ENCODE assay signal across 17 cellular contexts in genomic region chr1:213242883-213243282, GRCh38.
DNase-seq lines count a peak whose midpoint lies in the region; ATAC-seq and TF ChIP-seq lines count a peak whose summit lies in the region.
"Had no signal": no experiment of that assay in that cellular context is flagged by ENCODE, and none has a peak within 500 bp of the region (broad histone marks: within the 10 kb centered on the region; RNA-seq: fewer than 3 reads in every experiment).

No MANE protein-coding gene starts in this region.

- no peaks in the 10 kb centered on the region for H3K9me3 ChIP-seq in neural progenitor cell (ENCODE audit: low read depth)
- H3K9me3 ChIP-seq: BLaER1 treated with 17β-estradiol and CSF1 and Interleukin-3, amounts not matched to agents 10 nM and 100 nM; Caco-2 had no signal

- H3K4me3 ChIP-seq in neural progenitor cell = no peak overlapping the region
- H3K4me3 ChIP-seq: BLaER1 treated with 17β-estradiol and CSF1 and Interleukin-3, amounts not matched to agents 10 nM and 100 nM had no signal

- no peaks in the 10 kb centered on the region for H3K79me2 ChIP-seq in neural progenitor cell (ENCODE audit: low read depth)

- peaks cover 17% of the 10 kb centered on the region for H3K4me1 Mint-ChIP-seq in WTC11
- H3K4me1 Mint-ChIP-seq in neural progenitor cell = no peaks in the 10 kb centered on the region
- H3K4me1 Mint-ChIP-seq: B cell had no signal

- no peaks in the 10 kb centered on the region for H3K9me3 Mint-ChIP-seq in WTC11
- no peaks in the 10 kb centered on the region for H3K9me3 Mint-ChIP-seq in neural progenitor cell
- H3K9me3 Mint-ChIP-seq: CD4-positive, alpha-beta T cell; CD8-positive, alpha-beta T cell had no signal

- no peaks in the 10 kb centered on the region for H3F3A ChIP-seq in neural progenitor cell (ENCODE audit: low read depth)

- peak; percentile 52 for ATAC-seq in WTC11
- ATAC-seq: CD8-positive, alpha-beta T cell had no signal

- H2AFZ ChIP-seq in neural progenitor cell (replicated peaks) = no peak overlapping the region

- no peaks in the 10 kb centered on the region for H4K20me1 ChIP-seq in neural progenitor cell (ENCODE audit: low read depth)
- H4K20me1 ChIP-seq: BLaER1 treated with 17β-estradiol and CSF1 and Interleukin-3, amounts not matched to agents 10 nM and 100 nM had no signal

- POLR2A ChIA-PET in WTC11 (lab: Charles Lee) = no interaction called here

- H3K36me3 Mint-ChIP-seq in WTC11 (no peaks in the 10 kb centered on the region), neural progenitor cell (no peaks in the 10 kb centered on the region)

- no peak overlapping the region for H3K9ac ChIP-seq in neural progenitor cell
- H3K9ac ChIP-seq: BLaER1 treated with 17β-estradiol and CSF1 and Interleukin-3, amounts not matched to agents 10 nM and 100 nM had no signal

- TF ChIP-seq CTCF in WTC11 (IDR thresholded peaks at IDR 0.05) = no peak
- TF ChIP-seq CTCF in neural progenitor cell (IDR thresholded peaks at IDR 0.05) = no peak

- H3K27me3 Mint-ChIP-seq in WTC11 (ENCODE audit: low read depth) (no peaks in the 10 kb centered on the region), neural progenitor cell (ENCODE audit: insufficient read depth, low read depth) (no peaks in the 10 kb centered on the region)
- H3K27me3 Mint-ChIP-seq: B cell; CD4-positive, alpha-beta T cell had no signal

- H3K36me3 ChIP-seq in neural progenitor cell = no peaks in the 10 kb centered on the region

- no peak overlapping the region for H3K27ac Mint-ChIP-seq in WTC11
- no peak overlapping the region for H3K27ac Mint-ChIP-seq in neural progenitor cell
- H3K27ac Mint-ChIP-seq: B cell; CD4-positive, alpha-beta T cell; CD8-positive, alpha-beta T cell had no signal

- no peak overlapping the region for H3K4me2 ChIP-seq in neural progenitor cell
- H3K4me2 ChIP-seq: BLaER1 treated with 17β-estradiol and CSF1 and Interleukin-3, amounts not matched to agents 10 nM and 100 nM had no signal

- DNase-seq in NCI-H69 (lab: John Stamatoyannopoulos, UW) (peak; percentile 34), WTC11 (ENCODE audit: low spot score) (no peak), islet precursor cell (peak; percentile 67), neural progenitor cell (ENCODE audit: low spot score) (no peak), AML-193 (lab: John Stamatoyannopoulos, UW) (no peak), SIG-M5 treated with dmso at 0.1 percent for 504 hours (lab: John Stamatoyannopoulos, UW; ENCODE audit: unreplicated experiment) (no peak)
- DNase-seq: 8988T; ACHN; Caco-2; Calu3; CD4-positive, alpha-beta T cell; CD8-positive, alpha-beta T cell; DMS79 treated with DMSO at 0.1 percent for 48 hours; GF-D8 had no signal

- H3K4me1 ChIP-seq in neural progenitor cell = peaks cover 12% of the 10 kb centered on the region

- H3K27me3 ChIP-seq in neural progenitor cell = no peaks in the 10 kb centered on the region
- H3K27me3 ChIP-seq: BLaER1 treated with 17β-estradiol and CSF1 and Interleukin-3, amounts not matched to agents 10 nM and 100 nM had no signal

- no peak overlapping the region for H3K27ac ChIP-seq in neural progenitor cell
- H3K27ac ChIP-seq: BLaER1 treated with 17β-estradiol and CSF1 and Interleukin-3, amounts not matched to agents 10 nM and 100 nM; C4-2B had no signal

- CTCF ChIA-PET in WTC11 (lab: Charles Lee) = no interaction called here

- no peak overlapping the region for H3K4me3 Mint-ChIP-seq in WTC11
- H3K4me3 Mint-ChIP-seq in neural progenitor cell = no peak overlapping the region
- H3K4me3 Mint-ChIP-seq: B cell; CD4-positive, alpha-beta T cell; CD8-positive, alpha-beta T cell had no signal

TF ChIP-seq in WTC11, 78 proteins besides CTCF, POLR2A, EP300 and RAD21 (continues in another document):
- TF ChIP-seq ZNF138 (CRISPR knock-in tag; conservative IDR thresholded peaks at IDR 0.05) = no peak
- no peak for TF ChIP-seq MYBL2 (CRISPR knock-in tag; IDR thresholded peaks at IDR 0.05)
- TF ChIP-seq ATF2 (CRISPR knock-in tag; IDR thresholded peaks at IDR 0.05; ENCODE audit: borderline replicate concordance, low read depth) = no peak
- TF ChIP-seq ARID4B (CRISPR knock-in tag; IDR thresholded peaks at IDR 0.05; ENCODE audit: borderline replicate concordance) = no peak
- no peak for TF ChIP-seq RELA (CRISPR knock-in tag; IDR thresholded peaks at IDR 0.05; ENCODE audit: borderline replicate concordance)
- no peak for TF ChIP-seq ZBTB43 (CRISPR knock-in tag; IDR thresholded peaks at IDR 0.05)
- TF ChIP-seq USF1 (CRISPR knock-in tag; IDR thresholded peaks at IDR 0.05) = no peak
- TF ChIP-seq SMAD3 (CRISPR knock-in tag; IDR thresholded peaks at IDR 0.05; ENCODE audit: borderline replicate concordance) = no peak
- no peak for TF ChIP-seq ZNF423 (CRISPR knock-in tag; IDR thresholded peaks at IDR 0.05)
- no peak for TF ChIP-seq MAX (CRISPR knock-in tag; IDR thresholded peaks at IDR 0.05)
- TF ChIP-seq HMGXB4 (CRISPR knock-in tag; IDR thresholded peaks at IDR 0.05) = no peak

Comparison
In these comparisons a context has a peak if more than half of its experiments do, and no peak if none do; other contexts are left out.
1. DNase-seq: peak in NCI-H69 (single experiment) and islet precursor cell (single experiment); none in WTC11 (single experiment), neural progenitor cell (single experiment), AML-193 (0 of 2) and SIG-M5 treated with dmso at 0.1 percent for 504 hours (single experiment).